ENCODE assay signal across 24 cellular contexts in genomic region chr13:63433546-63434150, GRCh38.
DNase-seq lines count a peak whose midpoint lies in the region; ATAC-seq, FAIRE-seq and TF ChIP-seq lines count a peak whose summit lies in the region.
"Had no signal": no experiment of that assay in that cellular context is flagged by ENCODE, and none has a peak within 500 bp of the region (broad histone marks: within the 10 kb centered on the region; RNA-seq: fewer than 3 reads in every experiment).

No MANE protein-coding gene starts in this region.

- 0 out of 2 replicates have a peak, but pooled peaks cover 4% of the 10 kb centered on the region for H3K9me3 ChIP-seq in SJCRH30 (replicated peaks)
- H3K9me3 ChIP-seq in endothelial cell of umbilical vein (replicated peaks; ENCODE audit: control insufficient read depth, insufficient read depth, low read length): no peaks in the 10 kb centered on the region
- H3K9me3 ChIP-seq in H9 (ENCODE audit: control insufficient read depth, low read depth, low read length): no peaks in the 10 kb centered on the region
- H3K9me3 ChIP-seq: sigmoid colon had no signal

- no peaks in the 10 kb centered on the region for H3K79me1 ChIP-seq in H9 (ENCODE audit: insufficient read depth, low read depth, low read length, poor library complexity, severe bottlenecking)

- no peak overlapping the region for H3K9ac ChIP-seq in endothelial cell of umbilical vein (replicated peaks; ENCODE audit: extremely low read depth, insufficient read depth, low read length)
- H3K9ac ChIP-seq in H9 (ENCODE audit: extremely low read depth, insufficient read length, low read length): no peak overlapping the region

- H3K27ac Mint-ChIP-seq in HFFc6 (peak overlapping the region; percentile 37), osteocyte (ENCODE audit: unreplicated experiment) (peak overlapping the region; percentile 75), H9 (no peak overlapping the region)
- H3K27ac Mint-ChIP-seq: B cell; effector memory CD8-positive, alpha-beta T cell; IgD-negative memory B cell; natural killer cell had no signal

- no peak overlapping the region for H4K5ac ChIP-seq in H9 (ENCODE audit: insufficient read length, low read depth, low read length)

- TF ChIP-seq POLR2A in endothelial cell of umbilical vein (IDR thresholded peaks at IDR 0.05; ENCODE audit: low read depth, low read length): no peak

- H3K27me3 ChIP-seq in SJCRH30: no peaks in the 10 kb centered on the region
- no peaks in the 10 kb centered on the region for H3K27me3 ChIP-seq in endothelial cell of umbilical vein (ENCODE audit: control insufficient read depth in 2 of 2, insufficient read depth in 2 of 2, low read length in 2 of 2)
- H3K27me3 ChIP-seq in H9 (ENCODE audit: insufficient read depth, low read length): no peaks in the 10 kb centered on the region
- H3K27me3 ChIP-seq: sigmoid colon had no signal

- H2AFZ ChIP-seq in endothelial cell of umbilical vein (ENCODE audit: low read depth, low read length) (no peak overlapping the region), H9 (ENCODE audit: low read length) (no peak overlapping the region)

- H2BK20ac ChIP-seq in H9 (ENCODE audit: low read depth, low read length, poor library complexity, severe bottlenecking): no peak overlapping the region

- intact Hi-C loops in endothelial cell of umbilical vein (cut with micrococcal nuclease): no loop called here

- H3K4me1 Mint-ChIP-seq in HFFc6 (ENCODE audit: low read depth): peaks cover 14% of the 10 kb centered on the region
- peaks cover 48% of the 10 kb centered on the region for H3K4me1 Mint-ChIP-seq in osteocyte (ENCODE audit: unreplicated experiment)
- peaks cover 0 to 6% of the 10 kb centered on the region in 2 experiments; a peak in 1 of 4 replicates for H3K4me1 Mint-ChIP-seq in H9
- H3K4me1 Mint-ChIP-seq: B cell, IgD-negative memory B cell, natural killer cell had no signal

- no peaks in the 10 kb centered on the region for H3K23me2 ChIP-seq in H9 (ENCODE audit: insufficient read length, low read depth, low read length, poor library complexity, severe bottlenecking)

- no peak overlapping the region for H2BK120ac ChIP-seq in H9 (ENCODE audit: low read depth, low read length, poor library complexity, severe bottlenecking)

- H4K20me1 ChIP-seq in endothelial cell of umbilical vein (replicated peaks; ENCODE audit: control insufficient read depth, extremely low read depth, insufficient read depth, low read length): no peaks in the 10 kb centered on the region
- H4K20me1 ChIP-seq in H9 (ENCODE audit: control insufficient read depth, insufficient read depth, insufficient read length): no peaks in the 10 kb centered on the region

- H3K36me3 ChIP-seq in SJCRH30: no peaks in the 10 kb centered on the region
- H3K36me3 ChIP-seq in endothelial cell of umbilical vein (ENCODE audit: control insufficient read depth in 2 of 2, extremely low read depth in 1 of 2, insufficient read depth in 2 of 2, low read length in 2 of 2): no peaks in the 10 kb centered on the region
- H3K36me3 ChIP-seq: sigmoid colon had no signal

- H3K27ac ChIP-seq in SJCRH30 (no peak overlapping the region), endothelial cell of umbilical vein (ENCODE audit: insufficient read depth, low read depth, low read length) (no peak overlapping the region), H9 (ENCODE audit: insufficient read length, low read depth, low read length) (no peak overlapping the region)
- H3K27ac ChIP-seq: sigmoid colon had no signal

- dilution Hi-C loops in endothelial cell of umbilical vein (cut with MboI; ENCODE audit: extremely low pct_ligation_motif_present, low sequenced_read_pairs): no loop called here

- no peak overlapping the region for H3K14ac ChIP-seq in H9 (ENCODE audit: insufficient read depth, low read length)

- no peak overlapping the region for H3K56ac ChIP-seq in H9 (ENCODE audit: insufficient read length, low read depth, low read length)

- CTCF ChIA-PET in endothelial cell of umbilical vein (lab: Charles Lee): interaction anchor here (1.3 kb wide), 1 partner anchor 22 kb away, joined by 3 read pairs; no protein-coding TSS in a partner anchor

- no peak overlapping the region for H3K4me3 Mint-ChIP-seq in HFFc6
- H3K4me3 Mint-ChIP-seq in osteocyte (ENCODE audit: unreplicated experiment): no peak overlapping the region
- no peak overlapping the region for H3K4me3 Mint-ChIP-seq in H9
- H3K4me3 Mint-ChIP-seq: B cell; effector memory CD8-positive, alpha-beta T cell; IgD-negative memory B cell; natural killer cell had no signal

- no peak for TF ChIP-seq CTCF in HFFc6 (IDR thresholded peaks at IDR 0.05)
- no peak for TF ChIP-seq CTCF in endothelial cell of umbilical vein (IDR thresholded peaks at IDR 0.05; ENCODE audit: extremely low read depth in 1 of 2, insufficient read depth in 1 of 2, low read depth in 1 of 2, low read length in 2 of 2)
- TF ChIP-seq CTCF in osteocyte (IDR thresholded peaks at IDR 0.05): no peak
- TF ChIP-seq CTCF in H9 (conservative IDR thresholded peaks at IDR 0.05): no peak

- H3K4me1 ChIP-seq in SJCRH30: 0 out of 2 replicates have a peak, but pooled peaks cover 7% of the 10 kb centered on the region
- H3K4me1 ChIP-seq in endothelial cell of umbilical vein (ENCODE audit: control insufficient read depth, extremely low read depth, insufficient read depth, low read length): peaks cover 10% of the 10 kb centered on the region
- H3K4me1 ChIP-seq in H9 (ENCODE audit: insufficient read depth, low read length): no peaks in the 10 kb centered on the region
- H3K4me1 ChIP-seq: sigmoid colon had no signal

- POLR2A ChIA-PET in endothelial cell of umbilical vein (lab: Charles Lee): no interaction called here

- FAIRE-seq in endothelial cell of umbilical vein (lab: Jason Lieb, UNC) (no peak), GM19239 (lab: Jason Lieb, UNC) (no peak)
- FAIRE-seq: H54 had no signal

- H3K27me3 Mint-ChIP-seq in HFFc6 (ENCODE audit: insufficient read depth) (no peaks in the 10 kb centered on the region), osteocyte (ENCODE audit: unreplicated experiment) (no peaks in the 10 kb centered on the region), H9 (ENCODE audit: low read depth) (no peaks in the 10 kb centered on the region)
- H3K27me3 Mint-ChIP-seq: B cell; effector memory CD8-positive, alpha-beta T cell; IgD-negative memory B cell had no signal

- H3K9me1 ChIP-seq in endothelial cell of umbilical vein (replicated peaks; ENCODE audit: control insufficient read depth, extremely low read depth, insufficient read depth, low read length): no peaks in the 10 kb centered on the region

- H2AK5ac ChIP-seq in H9 (ENCODE audit: insufficient read length, low read length): no peak overlapping the region

- no peak for ATAC-seq in HG02885 (IDR thresholded peaks at IDR 0.05; ENCODE audit: poor library complexity, unreplicated experiment)
- ATAC-seq: effector memory CD8-positive, alpha-beta T cell; natural killer cell had no signal

- H3K36me3 Mint-ChIP-seq in HFFc6 (ENCODE audit: low read depth) (no peaks in the 10 kb centered on the region), osteocyte (ENCODE audit: unreplicated experiment) (no peaks in the 10 kb centered on the region), H9 (ENCODE audit: insufficient read depth in 1 of 3, low read depth in 3 of 3) (no peaks in the 10 kb centered on the region; a peak in 2 of 7 replicates)
- H3K36me3 Mint-ChIP-seq: IgD-negative memory B cell had no signal

- H3K4me2 ChIP-seq in endothelial cell of umbilical vein (ENCODE audit: insufficient read depth, low read length) (peak overlapping the region; percentile 11), H9 (ENCODE audit: insufficient read depth, insufficient read length, low read length) (no peak overlapping the region)

- H3K18ac ChIP-seq in H9 (ENCODE audit: insufficient read length, low read depth, low read length): no peak overlapping the region

- H4K91ac ChIP-seq in H9 (ENCODE audit: insufficient read length, low read depth, low read length): no peak overlapping the region

- H3K4me3 ChIP-seq in SJCRH30: no peak overlapping the region
- no peak overlapping the region for H3K4me3 ChIP-seq in endothelial cell of umbilical vein (replicated peaks in 1 of 3; ENCODE audit: insufficient read depth in 1 of 3, low read depth in 1 of 3, low read length in 3 of 3)
- H3K4me3 ChIP-seq: sigmoid colon had no signal

- H3K23ac ChIP-seq in H9 (ENCODE audit: insufficient read length, low read depth, low read length): no peak overlapping the region

- DNase-seq in HFFc6 (no peak), SJCRH30 (peak; percentile 7 to 48), endothelial cell of umbilical vein (ENCODE audit: low read depth, low spot score) (peak; percentile 84), osteocyte (ENCODE audit: extremely low spot score, unreplicated experiment) (no peak), H9 (no peak), ecto neural progenitor cell (ENCODE audit: low spot score) (no peak), GM19239 (ENCODE audit: insufficient read length, low spot score) (no peak)
- DNase-seq: activated effector memory CD4-positive, alpha-beta T cell treated with anti-CD3 and anti-CD28 coated beads, Interleukin-2, amount 50 U/mL, for 16 hours; cerebellar nuclear complex; COR-L47; effector memory CD8-positive, alpha-beta T cell; mesendoderm; natural killer cell; NCI-H146; NCI-H345; sigmoid colon; stimulated activated CD4-positive, alpha-beta T cell treated with anti-CD3 and anti-CD28 coated beads, Interleukin-2, amount 100 ng/mL, for 24 hours; stimulated activated naive CD4-positive, alpha-beta T cell treated with Interleukin-2 at 50 U/mL for 16 hours; T-helper 1 cell; trophoblast cell had no signal

- H3K9me3 Mint-ChIP-seq in HFFc6: peaks cover 19% of the 10 kb centered on the region
- H3K9me3 Mint-ChIP-seq in osteocyte (ENCODE audit: unreplicated experiment): peaks cover 3% of the 10 kb centered on the region
- no peaks in the 10 kb centered on the region for H3K9me3 Mint-ChIP-seq in H9
- H3K9me3 Mint-ChIP-seq: IgD-negative memory B cell had no signal

- no peak overlapping the region for H2BK12ac ChIP-seq in H9 (ENCODE audit: insufficient read length, low read depth, low read length)

- no peak overlapping the region for H4K8ac ChIP-seq in H9 (replicated peaks; ENCODE audit: insufficient read length, low read depth, low read length)

- no peak overlapping the region for H2BK5ac ChIP-seq in H9 (ENCODE audit: insufficient read length, low read length)

- H2BK15ac ChIP-seq in H9 (ENCODE audit: low read depth, low read length): no peak overlapping the region

- H3K79me2 ChIP-seq in endothelial cell of umbilical vein (ENCODE audit: control insufficient read depth, insufficient read depth, low read length): no peaks in the 10 kb centered on the region
- H3K79me2 ChIP-seq in H9 (ENCODE audit: insufficient read depth, low read length): no peaks in the 10 kb centered on the region

- BruUV-seq in endothelial cell of umbilical vein (replicated peaks; lab: Mats Ljungman, UMichigan): no TSS peak

- H3K4ac ChIP-seq in H9 (ENCODE audit: low read depth, low read length): no peak overlapping the region

- H3T11ph ChIP-seq in H9 (ENCODE audit: low read length): no peak overlapping the region

TF ChIP-seq in endothelial cell of umbilical vein, 7 proteins besides CTCF, POLR2A, EP300 and RAD21 (continues in another document):
- TF ChIP-seq EZH2 (IDR thresholded peaks at IDR 0.05; ENCODE audit: borderline replicate concordance, low read depth, low read length, severe bottlenecking) (no peak), MYC (IDR thresholded peaks at IDR 0.05; ENCODE audit: low read depth, low read length) (no peak), POLR2AphosphoS5 (IDR thresholded peaks at IDR 0.05; ENCODE audit: insufficient read depth, low read depth, low read length) (no peak)

Comparison
In these comparisons a context has a peak if more than half of its experiments do, and no peak if none do; other contexts are left out.
1. DNase-seq: peak in SJCRH30 (2 of 2) and endothelial cell of umbilical vein (single experiment); none in HFFc6 (single experiment), osteocyte (single experiment), H9 (single experiment), ecto neural progenitor cell (single experiment) and GM19239 (single experiment).
2. H3K27ac Mint-ChIP-seq: peak in HFFc6 (single experiment) and osteocyte (single experiment); none in H9 (0 of 3).